Comparison of ENCODE assay signal across 9 cellular contexts in the genomic region with DNA sequence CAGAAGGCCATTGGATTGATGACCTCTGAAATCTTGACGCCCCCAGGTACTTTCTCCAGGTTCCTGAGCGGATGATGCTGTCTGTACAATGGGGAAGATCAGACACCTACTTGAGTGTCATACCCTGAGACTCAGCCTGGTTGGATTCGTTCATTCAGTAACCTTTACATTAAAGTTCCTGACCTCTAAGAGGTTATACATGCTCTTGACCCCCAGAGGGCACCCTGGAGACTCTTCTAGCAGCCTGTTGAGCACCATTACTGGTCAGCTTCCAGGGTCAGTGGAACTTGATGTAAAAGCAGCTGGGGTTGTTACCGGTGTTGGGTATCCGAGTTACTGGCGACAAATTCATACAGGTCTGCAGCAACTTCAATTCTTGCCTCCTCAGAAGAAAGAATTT.
A peak's percentile ranks its signal among the peaks of the same experiment; 100 is the strongest.
DNase-seq lines count a peak whose midpoint lies in the region; ATAC-seq and TF ChIP-seq lines count a peak whose summit lies in the region.
"Had no signal": no experiment of that assay in that cellular context is flagged by ENCODE, and none has a peak within 500 bp of the region (broad histone marks: within the 10 kb centered on the region; RNA-seq: fewer than 3 reads in every experiment).

No MANE protein-coding gene starts in this region.

- H3F3A ChIP-seq in OCI-LY1 (ENCODE audit: insufficient read depth, low read length) = no peaks in the 10 kb centered on the region

- no peaks in the 10 kb centered on the region for H4K20me1 ChIP-seq in OCI-LY1 (ENCODE audit: insufficient read depth, low read length)

- CTCF ChIA-PET in HEK293 (lab: Yijun Ruan, JAX) = interaction anchor here (0.6 to 1.9 kb wide), 14 partner anchors 9 to 682 kb away, joined by 3 to 8 read pairs (median 3); no protein-coding TSS in a partner anchor

- no peaks in the 10 kb centered on the region for H3K36me3 ChIP-seq in HEK293 (ENCODE audit: control insufficient read depth in 2 of 2, insufficient read depth in 1 of 2, low read length in 2 of 2)
- H3K36me3 ChIP-seq in OCI-LY1 (ENCODE audit: insufficient read depth, low read length) = no peaks in the 10 kb centered on the region
- H3K36me3 ChIP-seq: neutrophil had no signal

- peak; percentile 50 for ATAC-seq in stimulated activated effector memory CD8-positive, alpha-beta T cell treated with anti-CD3 and anti-CD28 coated beads, Interleukin-12 subunit alpha, Interleukin-12 subunit beta, amount 100 ng/mL, for 72 hours

- H3K9me2 ChIP-seq in OCI-LY1 (ENCODE audit: low read depth, low read length) = no peaks in the 10 kb centered on the region

- no peak overlapping the region for H3K27ac ChIP-seq in HEK293 (ENCODE audit: extremely low read depth, low read depth, low read length)
- H3K27ac ChIP-seq in OCI-LY1 (ENCODE audit: low read depth, low read length, poor library complexity, severe bottlenecking) = no peak overlapping the region
- H3K27ac ChIP-seq: neutrophil had no signal

- no peak overlapping the region for H3K27ac Mint-ChIP-seq in activated CD4-positive, alpha-beta T cell treated with anti-CD3 and anti-CD28 coated beads, Interleukin-2, amount 10 ng/mL, durations not matched to agents 24 days and 14 days
- H3K27ac Mint-ChIP-seq in stimulated activated effector memory CD8-positive, alpha-beta T cell treated with anti-CD3 and anti-CD28 coated beads, Interleukin-12 subunit alpha, Interleukin-12 subunit beta, amount 100 ng/mL, for 72 hours = no peak overlapping the region

- TF ChIP-seq CTCF in HEK293 (tag by site-specific recombination; IDR thresholded peaks at IDR 0.05) = no peak
- peak; percentile 44 for TF ChIP-seq CTCF in OCI-LY1 (IDR thresholded peaks at IDR 0.05; ENCODE audit: low read length)
- TF ChIP-seq CTCF in epithelial cell of proximal tubule (conservative IDR thresholded peaks at IDR 0.05; ENCODE audit: low read depth, low read length) = peak; percentile 58

- no peaks in the 10 kb centered on the region for H3K36me3 Mint-ChIP-seq in activated CD4-positive, alpha-beta T cell treated with anti-CD3 and anti-CD28 coated beads, Interleukin-2, amount 10 ng/mL, durations not matched to agents 24 days and 14 days (ENCODE audit: low read depth)
- H3K36me3 Mint-ChIP-seq in stimulated activated effector memory CD8-positive, alpha-beta T cell treated with anti-CD3 and anti-CD28 coated beads, Interleukin-12 subunit alpha, Interleukin-12 subunit beta, amount 100 ng/mL, for 72 hours = no peaks in the 10 kb centered on the region

- DNase-seq in activated CD4-positive, alpha-beta T cell treated with anti-CD3 and anti-CD28 coated beads, Interleukin-2, amount 10 ng/mL, durations not matched to agents 24 days and 14 days = peak; percentile 70
- DNase-seq in activated CD4-positive, alpha-beta T cell treated with anti-CD3 and anti-CD28 coated beads, Interleukin-2, amount 50 U/mL, for 1 hour = no peak
- no peak for DNase-seq in epithelial cell of proximal tubule (ENCODE audit: low read depth)
- peak; percentile 10 to 54 for DNase-seq in stimulated activated effector memory CD8-positive, alpha-beta T cell treated with anti-CD3 and anti-CD28 coated beads, Interleukin-12 subunit alpha, Interleukin-12 subunit beta, amount 100 ng/mL, for 72 hours (ENCODE audit: low spot score in 2 of 2)
- no peak for DNase-seq in retina
- no peak for DNase-seq in NCI-H187 treated with DMSO at 0.1 percent for 48 hours (lab: John Stamatoyannopoulos, UW)

- H3K4me3 Mint-ChIP-seq in activated CD4-positive, alpha-beta T cell treated with anti-CD3 and anti-CD28 coated beads, Interleukin-2, amount 10 ng/mL, durations not matched to agents 24 days and 14 days = no peak overlapping the region
- no peak overlapping the region for H3K4me3 Mint-ChIP-seq in stimulated activated effector memory CD8-positive, alpha-beta T cell treated with anti-CD3 and anti-CD28 coated beads, Interleukin-12 subunit alpha, Interleukin-12 subunit beta, amount 100 ng/mL, for 72 hours

- H2AFZ ChIP-seq in OCI-LY1 (ENCODE audit: low read length) = no peak overlapping the region

- H3K4me2 ChIP-seq in OCI-LY1 (ENCODE audit: low read length) = no peak overlapping the region

- peaks cover 2% of the 10 kb centered on the region for H3K27me3 Mint-ChIP-seq in activated CD4-positive, alpha-beta T cell treated with anti-CD3 and anti-CD28 coated beads, Interleukin-2, amount 10 ng/mL, durations not matched to agents 24 days and 14 days

- POLR2A ChIA-PET in HEK293 (lab: Yijun Ruan, JAX) = no interaction called here

- H3K9me3 ChIP-seq in HEK293 (ENCODE audit: control insufficient read depth, insufficient read depth, low read depth, low read length) (no peaks in the 10 kb centered on the region), OCI-LY1 (ENCODE audit: low read length) (no peaks in the 10 kb centered on the region)
- H3K9me3 ChIP-seq: neutrophil had no signal

- no peak overlapping the region for H3K9ac ChIP-seq in OCI-LY1 (ENCODE audit: low read length)

- no peaks in the 10 kb centered on the region for H3K9me3 Mint-ChIP-seq in activated CD4-positive, alpha-beta T cell treated with anti-CD3 and anti-CD28 coated beads, Interleukin-2, amount 10 ng/mL, durations not matched to agents 24 days and 14 days
- H3K9me3 Mint-ChIP-seq in stimulated activated effector memory CD8-positive, alpha-beta T cell treated with anti-CD3 and anti-CD28 coated beads, Interleukin-12 subunit alpha, Interleukin-12 subunit beta, amount 100 ng/mL, for 72 hours = no peaks in the 10 kb centered on the region

- no peak overlapping the region for H3K4me3 ChIP-seq in HEK293 (ENCODE audit: low read depth, low read length)
- no peak overlapping the region for H3K4me3 ChIP-seq in OCI-LY1 (ENCODE audit: low read depth, low read length, poor library complexity, severe bottlenecking)
- no peak overlapping the region for H3K4me3 ChIP-seq in epithelial cell of proximal tubule (ENCODE audit: low read depth, low read length)

- H3K27me3 ChIP-seq in OCI-LY1 (ENCODE audit: insufficient read depth, low read length) = no peaks in the 10 kb centered on the region

- no peaks in the 10 kb centered on the region for H3K4me1 ChIP-seq in HEK293 (ENCODE audit: control insufficient read depth, insufficient read depth, low read length)
- no peaks in the 10 kb centered on the region for H3K4me1 ChIP-seq in OCI-LY1 (ENCODE audit: insufficient read depth, low read length, severe bottlenecking)

- intact Hi-C loops in activated CD4-positive, alpha-beta T cell treated with anti-CD3 and anti-CD28 coated beads, Interleukin-2, amount 10 ng/mL, durations not matched to agents 24 days and 14 days (cut with micrococcal nuclease) = no loop called here

- no peaks in the 10 kb centered on the region for H3K79me2 ChIP-seq in OCI-LY1 (ENCODE audit: insufficient read depth, low read length)

- no peaks in the 10 kb centered on the region for H3K4me1 Mint-ChIP-seq in activated CD4-positive, alpha-beta T cell treated with anti-CD3 and anti-CD28 coated beads, Interleukin-2, amount 10 ng/mL, durations not matched to agents 24 days and 14 days
- H3K4me1 Mint-ChIP-seq in stimulated activated effector memory CD8-positive, alpha-beta T cell treated with anti-CD3 and anti-CD28 coated beads, Interleukin-12 subunit alpha, Interleukin-12 subunit beta, amount 100 ng/mL, for 72 hours = no peaks in the 10 kb centered on the region

TF ChIP-seq in HEK293, 187 proteins besides CTCF, POLR2A, EP300 and RAD21:
- TF ChIP-seq SCRT2 (tag by site-specific recombination; IDR thresholded peaks at IDR 0.05) = peak; percentile 89
- TF ChIP-seq ZSCAN16 (tag by site-specific recombination; IDR thresholded peaks at IDR 0.05) = no peak

Comparison
In these comparisons a context has a peak if more than half of its experiments do, and no peak if none do; other contexts are left out.
1. DNase-seq: peak in activated CD4-positive, alpha-beta T cell treated with anti-CD3 and anti-CD28 coated beads, Interleukin-2, amount 10 ng/mL, durations not matched to agents 24 days and 14 days (single experiment) and stimulated activated effector memory CD8-positive, alpha-beta T cell treated with anti-CD3 and anti-CD28 coated beads, Interleukin-12 subunit alpha, Interleukin-12 subunit beta, amount 100 ng/mL, for 72 hours (2 of 2); none in activated CD4-positive, alpha-beta T cell treated with anti-CD3 and anti-CD28 coated beads, Interleukin-2, amount 50 U/mL, for 1 hour (single experiment), epithelial cell of proximal tubule (single experiment), retina (single experiment) and NCI-H187 treated with DMSO at 0.1 percent for 48 hours (single experiment).